Comparison of ENCODE assay signal across 11 cellular contexts in the genomic region with DNA sequence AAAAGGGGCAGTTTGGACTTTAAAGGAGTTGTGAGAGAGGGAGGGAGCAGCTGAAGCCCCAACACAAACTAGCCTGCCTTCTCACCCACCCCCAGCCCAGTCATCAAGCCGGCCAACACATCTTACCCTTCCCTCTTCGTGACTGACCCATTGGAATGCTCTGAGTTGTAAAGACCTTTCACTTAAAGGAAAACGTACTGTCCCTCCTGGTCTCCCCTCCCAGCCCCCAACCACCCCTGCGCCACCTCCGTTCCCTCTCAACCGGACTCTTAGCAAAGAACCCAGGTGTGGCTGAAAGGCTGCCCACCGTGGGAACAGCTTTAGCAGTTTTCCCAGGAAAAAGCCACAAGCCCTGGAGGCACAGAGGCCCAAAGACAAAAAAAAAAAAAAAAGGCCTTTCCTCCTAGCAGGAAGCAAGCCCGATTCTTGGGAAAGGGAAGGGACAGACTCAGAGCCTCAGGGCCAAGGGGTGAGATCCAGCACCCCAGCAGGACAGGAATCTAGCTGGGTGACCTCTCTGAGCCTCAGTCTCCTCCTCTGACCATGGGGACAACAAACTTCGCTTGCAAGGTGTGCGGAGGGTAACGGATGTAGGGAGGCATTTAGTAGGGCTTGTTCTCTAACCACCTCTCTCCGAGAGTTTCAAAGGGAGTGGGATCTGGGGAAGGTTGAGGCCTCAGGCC. TPM values are rescaled to one million over a fixed set of nuclear protein-coding genes. Genes with fewer than 3 reads are reported as not detected.
DNase-seq lines count a peak whose midpoint lies in the region; ATAC-seq and TF ChIP-seq lines count a peak whose summit lies in the region.
"Had no signal": no experiment of that assay in that cellular context is flagged by ENCODE, and none has a peak within 500 bp of the region (broad histone marks: within the 10 kb centered on the region; RNA-seq: fewer than 3 reads in every experiment).

No MANE protein-coding gene starts in this region.

- no peak for DNase-seq in AG09309 (ENCODE audit: low read depth)
- DNase-seq in esophagus muscularis mucosa (ENCODE audit: extremely low spot score) = no peak
- no peak for DNase-seq in erythroblast (lab: John Stamatoyannopoulos, UW)
- no peak for DNase-seq in T-helper 9 cell
- DNase-seq: DND-41; PC-3; stimulated activated CD4-positive, alpha-beta T cell treated with anti-CD3 and anti-CD28 coated beads, Interleukin-2, amount 100 ng/mL, for 48 hours had no signal

- H3K4me1 ChIP-seq in OCI-LY3 (ENCODE audit: low read length) = peaks cover 9% of the 10 kb centered on the region; the same call in 1 of the 2 replicates
- peaks cover 4 to 20% (median 18%) of the 10 kb centered on the region in 4 donors for H3K4me1 ChIP-seq in esophagus muscularis mucosa

- peak overlapping the region; percentile 34 for H3K4me3 ChIP-seq in AG09309 (ENCODE audit: control insufficient read depth, low read depth, low read length)
- peak overlapping the region; percentile 78 for H3K4me3 ChIP-seq in OCI-LY3 (ENCODE audit: low read length)
- peak overlapping the region; percentile 61 to 72 (median 64) for H3K4me3 ChIP-seq in esophagus muscularis mucosa

- no peak for ATAC-seq in GM21737 (IDR thresholded peaks at IDR 0.05; ENCODE audit: unreplicated experiment)
- ATAC-seq in HG03175 (IDR thresholded peaks at IDR 0.05; ENCODE audit: unreplicated experiment) = no peak
- ATAC-seq: PC-3 had no signal

- H3K27ac ChIP-seq in OCI-LY3 (ENCODE audit: low read length) (no peak overlapping the region), esophagus muscularis mucosa (replicated peaks in 1 of 4) (peak overlapping the region; percentile 50 to 78 (median 70))

- peak overlapping the region; percentile 79 for H3K9ac ChIP-seq in OCI-LY3 (ENCODE audit: low read length)

- H3K4me1 Mint-ChIP-seq in nephron = no peaks in the 10 kb centered on the region

- H3K36me3 ChIP-seq in OCI-LY3 (replicated peaks; ENCODE audit: low read depth, low read length) = no peaks in the 10 kb centered on the region
- no peaks in the 10 kb centered on the region for H3K36me3 ChIP-seq in esophagus muscularis mucosa

- no peaks in the 10 kb centered on the region for H3K9me3 Mint-ChIP-seq in nephron

- peak overlapping the region; percentile 78 to 86 (median 86) for H3K4me3 Mint-ChIP-seq in nephron

- no peaks in the 10 kb centered on the region for H4K20me1 ChIP-seq in OCI-LY3 (ENCODE audit: insufficient read depth, low read length)

- peaks cover 6% of the 10 kb centered on the region for H3K27me3 ChIP-seq in OCI-LY3 (ENCODE audit: low read depth, low read length)
- peaks cover 0 to 22% (median 0%) of the 10 kb centered on the region in 4 donors for H3K27me3 ChIP-seq in esophagus muscularis mucosa

- H3K36me3 Mint-ChIP-seq in nephron (ENCODE audit: low read depth) = no peaks in the 10 kb centered on the region

- H3K27ac Mint-ChIP-seq in nephron = peak overlapping the region; percentile 13 to 84 (median 80)

- peak overlapping the region; percentile 88 for H3K4me2 ChIP-seq in OCI-LY3 (ENCODE audit: low read length)

- intact Hi-C loops in esophagus muscularis mucosa (cut with DNase I) = no loop called here

- H3K79me2 ChIP-seq in OCI-LY3 (ENCODE audit: low read length) = no peaks in the 10 kb centered on the region

- WGBS in esophagus muscularis mucosa = 87% methylated on average over 12 of the region's 12 CpGs

- TF ChIP-seq POLR2A in esophagus muscularis mucosa (IDR thresholded peaks at IDR 0.05; ENCODE audit: low read depth) = no peak
- TF ChIP-seq POLR2A in erythroblast (IDR thresholded peaks at IDR 0.05; ENCODE audit: low read length) = no peak

- no peak for TF ChIP-seq EP300 in esophagus muscularis mucosa (IDR thresholded peaks at IDR 0.05)

- TF ChIP-seq CTCF in AG09309 (IDR thresholded peaks at IDR 0.05; ENCODE audit: control insufficient read depth, insufficient read depth, low read depth, low read length, missing control alignments) = no peak
- TF ChIP-seq CTCF in OCI-LY3 (IDR thresholded peaks at IDR 0.05; ENCODE audit: low read depth, low read length) = no peak
- TF ChIP-seq CTCF in esophagus muscularis mucosa (IDR thresholded peaks at IDR 0.05) = no peak
- TF ChIP-seq CTCF in nephron (IDR thresholded peaks at IDR 0.05; ENCODE audit: unreplicated experiment in 3 of 3) = no peak

- H3K27me3 Mint-ChIP-seq in nephron (ENCODE audit: low read depth) = peaks cover 28% of the 10 kb centered on the region

- peak overlapping the region; percentile 91 for H2AFZ ChIP-seq in OCI-LY3 (ENCODE audit: low read depth, low read length)

- no peaks in the 10 kb centered on the region for H3K9me3 ChIP-seq in OCI-LY3 (ENCODE audit: insufficient read depth, low read length)
- H3K9me3 ChIP-seq in esophagus muscularis mucosa = no peaks in the 10 kb centered on the region

RNA-seq across cellular contexts. Expression of a gene that starts 2.4 kb away (rescaled TPM):
- total RNA-seq in esophagus muscularis mucosa = 1 to 10 TPM; 1.7 to 2.5 (median 1.8) TPM
